8 cellular contexts compared by ENCODE assay signal in the genomic region with DNA sequence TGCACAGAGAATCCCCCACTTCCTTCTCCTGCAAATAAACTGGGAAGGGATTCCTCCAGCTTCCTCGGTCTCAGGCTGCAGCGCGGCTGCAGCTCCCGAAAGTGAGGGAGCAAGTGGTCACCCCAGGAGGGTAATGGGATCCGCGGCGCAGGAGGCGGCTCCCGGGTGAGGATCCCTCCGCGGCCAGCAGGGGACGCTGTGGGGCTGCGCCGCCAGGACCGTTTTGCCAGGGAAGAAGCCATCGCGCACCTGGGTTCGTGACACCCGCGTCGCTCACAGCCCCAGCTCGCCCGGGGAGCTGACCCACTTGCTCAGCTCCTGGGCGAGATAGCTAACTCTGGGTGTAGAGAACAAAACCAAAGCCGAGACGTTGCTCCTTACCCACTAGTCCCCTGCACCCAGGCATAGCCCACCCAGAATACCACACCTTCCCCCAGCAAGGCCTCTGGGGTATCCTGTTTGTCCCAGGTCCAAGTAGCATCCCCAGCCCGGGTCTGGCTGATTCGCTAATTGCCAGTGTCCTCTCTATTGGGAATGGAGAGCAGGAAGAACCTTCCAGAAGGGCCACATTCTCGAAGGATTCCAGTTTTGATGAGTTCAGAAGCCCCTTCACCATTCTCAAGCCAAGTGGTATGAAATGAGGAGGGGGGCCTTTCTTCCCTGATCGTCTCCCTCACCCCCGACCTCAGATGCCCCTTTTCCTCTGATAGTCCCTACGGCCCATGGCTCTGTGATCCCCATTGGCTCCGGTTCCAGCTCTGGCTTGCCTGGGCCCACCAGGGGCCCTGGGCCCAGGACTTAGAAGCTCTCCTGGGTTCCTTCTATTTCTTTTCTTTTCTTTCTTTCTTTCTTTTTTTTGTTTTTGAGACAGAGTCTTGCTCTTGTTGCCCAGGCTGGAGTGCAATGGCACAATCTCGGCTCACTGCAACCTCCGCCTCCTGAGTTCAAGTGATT. TPM values are rescaled to one million over a fixed set of nuclear protein-coding genes. Genes with fewer than 3 reads are reported as not detected.
DNase-seq lines count a peak whose midpoint lies in the region; ATAC-seq, FAIRE-seq and TF ChIP-seq lines count a peak whose summit lies in the region.

No MANE protein-coding gene starts in this region.

- intact Hi-C loops in activated CD4-positive, alpha-beta memory T cell treated with anti-CD3 and anti-CD28 coated beads for 36 hours (cut with micrococcal nuclease), result loop anchor here (1.0 kb wide), 1 partner anchor 101 kb away; no protein-coding TSS in a partner anchor

- H3K36me3 Mint-ChIP-seq in activated CD4-positive, alpha-beta memory T cell treated with anti-CD3 and anti-CD28 coated beads for 36 hours, result no peaks in the 10 kb centered on the region

- FAIRE-seq in H54 (lab: Jason Lieb, UNC), result no peak

- peak; percentile 100 for TF ChIP-seq CTCF in BJ (IDR thresholded peaks at IDR 0.05; ENCODE audit: insufficient read depth, low read depth, low read length)

- no peak overlapping the region for H3K27ac Mint-ChIP-seq in activated CD4-positive, alpha-beta memory T cell treated with anti-CD3 and anti-CD28 coated beads for 36 hours

- peaks cover 17% of the 10 kb centered on the region for H3K4me1 Mint-ChIP-seq in activated CD4-positive, alpha-beta memory T cell treated with anti-CD3 and anti-CD28 coated beads for 36 hours (ENCODE audit: low read depth)

- H3K4me3 ChIP-seq in BJ (ENCODE audit: low read depth, low read length), result no peak overlapping the region

- no peaks in the 10 kb centered on the region for H3K9me3 Mint-ChIP-seq in activated CD4-positive, alpha-beta memory T cell treated with anti-CD3 and anti-CD28 coated beads for 36 hours

- no peaks in the 10 kb centered on the region for H3K27me3 ChIP-seq in BJ (ENCODE audit: control insufficient read depth, insufficient read depth, low read length)

- CTCF ChIA-PET in BJ (lab: Yijun Ruan, JAX), result interaction anchor here (0.6 to 6.2 kb wide), 42 partner anchors 9 to 506 kb away, joined by 3 to 103 read pairs (median 4); partner anchors contain the start of genes CYGB, PRCD and ST6GALNAC2
- CTCF ChIA-PET in activated CD4-positive, alpha-beta memory T cell treated with anti-CD3 and anti-CD28 coated beads for 36 hours (lab: Charles Lee), result interaction anchor here (0.6 to 5.1 kb wide), 39 partner anchors 9 to 1955 kb away, joined by 3 to 112 read pairs (median 7); partner anchors contain the start of genes PRCD, PRPSAP1, RHBDF2 and ST6GALNAC2

- TF ChIP-seq POLR2A in H54 (IDR thresholded peaks at IDR 0.05; ENCODE audit: low read depth, low read length), result no peak

- no peaks in the 10 kb centered on the region for H3K36me3 ChIP-seq in BJ (ENCODE audit: control insufficient read depth, insufficient read depth, low read length)

- peaks cover 2% of the 10 kb centered on the region for H3K27me3 Mint-ChIP-seq in activated CD4-positive, alpha-beta memory T cell treated with anti-CD3 and anti-CD28 coated beads for 36 hours

- POLR2A ChIA-PET in BJ (lab: Charles Lee), result no interaction called here
- POLR2A ChIA-PET in activated CD4-positive, alpha-beta memory T cell treated with anti-CD3 and anti-CD28 coated beads for 36 hours (lab: Charles Lee), result interaction anchor here (0.8 to 0.9 kb wide), 2 partner anchors 34 kb away, joined by 3 read pairs; no protein-coding TSS in a partner anchor

- H3K4me3 Mint-ChIP-seq in activated CD4-positive, alpha-beta memory T cell treated with anti-CD3 and anti-CD28 coated beads for 36 hours, result no peak overlapping the region

- no peak for ATAC-seq in HG03280 (IDR thresholded peaks at IDR 0.05; ENCODE audit: unreplicated experiment)

- DNase-seq in BJ (ENCODE audit: low read depth), result no peak
- DNase-seq in H54 (ENCODE audit: insufficient read length, low spot score), result peak; percentile 87
- peak; percentile 39 for DNase-seq in NCI-H226
- peak; percentile 88 for DNase-seq in activated CD4-positive, alpha-beta memory T cell treated with anti-CD3 and anti-CD28 coated beads for 36 hours
- DNase-seq in effector CD4-positive, alpha-beta T cell, result peak; percentile 73
- DNase-seq in mesenteric fat pad (ENCODE audit: low spot score), result peak; percentile 95
- peak; percentile 64 to 70 for DNase-seq in stimulated activated CD8-positive, alpha-beta memory T cell treated with anti-CD3 and anti-CD28 coated beads, Interleukin-2, amount 100 ng/mL, for 1 hour (ENCODE audit: low read depth in 2 of 2)

RNA-seq across cellular contexts. Expression of gene CYGB, which starts 14.1 kb away (rescaled TPM):
- 1.1 and 1.4 TPM in 2 replicates for polyA plus RNA-seq in BJ (2011; rRNA removed)
- 0.10 and 0.95 TPM in 2 replicates for polyA minus RNA-seq in BJ (2011; rRNA and poly(A)+ RNA removed)
- not detected for total RNA-seq in activated CD4-positive, alpha-beta memory T cell treated with anti-CD3 and anti-CD28 coated beads for 36 hours
- total RNA-seq in mesenteric fat pad, result 55.6 TPM

RNA-seq across cellular contexts. Expression of gene PRCD, which starts 16.5 kb away (rescaled TPM):
- polyA plus RNA-seq in BJ (2011; rRNA removed), result 0.21 TPM in 1 of 2 replicates, not detected in the other
- polyA minus RNA-seq in BJ (2011; rRNA and poly(A)+ RNA removed), result not detected in 2 replicates
- not detected for total RNA-seq in activated CD4-positive, alpha-beta memory T cell treated with anti-CD3 and anti-CD28 coated beads for 36 hours
- total RNA-seq in mesenteric fat pad, result 5.4 TPM

RNA-seq across cellular contexts. Expression of gene RHBDF2, which starts 22.1 kb away (rescaled TPM):
- 6.4 and 8.9 TPM in 2 replicates for polyA plus RNA-seq in BJ (2011; rRNA removed)
- 4.9 and 6.2 TPM in 2 replicates for polyA minus RNA-seq in BJ (2011; rRNA and poly(A)+ RNA removed)
- total RNA-seq in activated CD4-positive, alpha-beta memory T cell treated with anti-CD3 and anti-CD28 coated beads for 36 hours, result 10 to 100 TPM; 28.9 to 30.0 TPM
- 52.7 TPM for total RNA-seq in mesenteric fat pad

RNA-seq across cellular contexts. Expression of gene AANAT, which starts 56.0 kb away (rescaled TPM):
- not detected in 2 replicates for polyA plus RNA-seq in BJ (2011; rRNA removed)
- polyA minus RNA-seq in BJ (2011; rRNA and poly(A)+ RNA removed), result not detected in 2 replicates
- total RNA-seq in activated CD4-positive, alpha-beta memory T cell treated with anti-CD3 and anti-CD28 coated beads for 36 hours, result not detected
- total RNA-seq in mesenteric fat pad, result not detected

Comparison
In these comparisons a context has a peak if more than half of its experiments do, and no peak if none do; other contexts are left out.
1. RNA of gene CYGB, which starts 14.1 kb away (total RNA-seq): 55.6 TPM in mesenteric fat pad (single experiment); not detected in activated CD4-positive, alpha-beta memory T cell treated with anti-CD3 and anti-CD28 coated beads for 36 hours; every median in the first group is over 10 times any median in the second.